7 cellular contexts compared by ENCODE assay signal in the genomic region with DNA sequence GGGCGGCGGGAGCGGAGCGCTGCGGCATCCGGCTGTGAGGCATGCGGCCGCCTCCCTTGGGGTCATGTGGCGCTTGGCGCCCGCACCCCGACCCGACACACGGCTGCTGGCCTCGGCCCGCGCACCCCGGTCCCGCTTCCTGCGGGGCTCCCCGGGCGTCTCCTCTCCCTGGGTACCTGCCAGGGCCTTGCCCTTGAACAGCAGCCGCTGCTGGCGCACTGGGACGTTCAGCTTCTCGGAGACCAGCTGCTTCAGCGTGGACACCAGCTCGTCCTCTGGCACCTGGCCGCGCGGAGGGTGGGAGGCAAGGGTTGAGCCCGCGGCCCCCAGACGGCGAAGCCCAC. TPM values are rescaled to one million over a fixed set of nuclear protein-coding genes. Genes with fewer than 3 reads are reported as not detected.
DNase-seq lines count a peak whose midpoint lies in the region; ATAC-seq, FAIRE-seq and TF ChIP-seq lines count a peak whose summit lies in the region.

No MANE protein-coding gene starts in this region.

- FAIRE-seq in frontal cortex (lab: Jason Lieb, UNC), result no peak

- H3K4me1 Mint-ChIP-seq in T-helper 17 cell, result peaks cover 17% of the 10 kb centered on the region

- intact Hi-C loops in vagina (cut with DNase I), result no loop called here

- TF ChIP-seq POLR2A in vagina (IDR thresholded peaks at IDR 0.05), result no peak

- H3K27ac ChIP-seq in effector memory CD4-positive, alpha-beta T cell (ENCODE audit: insufficient read depth, low read length, poor library complexity, severe bottlenecking), result peak overlapping the region; percentile 58
- H3K27ac ChIP-seq in muscle layer of duodenum (ENCODE audit: low read length) (no peak overlapping the region), vagina (peak overlapping the region; percentile 85)

- H3K36me3 Mint-ChIP-seq in T-helper 17 cell (ENCODE audit: low read depth), result peaks cover 2% of the 10 kb centered on the region

- H3K36me3 ChIP-seq in H7 (replicated peaks; ENCODE audit: control insufficient read depth, insufficient read depth, low read length) (peaks cover 2% of the 10 kb centered on the region; the same call in 1 of the 2 replicates), muscle layer of duodenum (ENCODE audit: control insufficient read depth in 1 of 2, insufficient read depth in 2 of 2, low read length in 2 of 2) (peaks cover 0 to 8% of the 10 kb centered on the region in 2 donors), vagina (peaks cover 0 to 4% of the 10 kb centered on the region in 2 donors)
- no peaks in the 10 kb centered on the region for H3K36me3 ChIP-seq in effector memory CD4-positive, alpha-beta T cell (ENCODE audit: control insufficient read depth, insufficient read depth, low read length)

- H3K27me3 ChIP-seq in H7 (ENCODE audit: control insufficient read depth, insufficient read depth, low read length), result no peaks in the 10 kb centered on the region
- no peaks in the 10 kb centered on the region for H3K27me3 ChIP-seq in effector memory CD4-positive, alpha-beta T cell (replicated peaks; ENCODE audit: control insufficient read depth, insufficient read depth, low read length, poor library complexity, severe bottlenecking)
- H3K27me3 ChIP-seq in muscle layer of duodenum (ENCODE audit: low read depth, low read length), result no peaks in the 10 kb centered on the region
- H3K27me3 ChIP-seq in vagina, result no peaks in the 10 kb centered on the region

- no peak for TF ChIP-seq CTCF in vagina (IDR thresholded peaks at IDR 0.05)

- no peaks in the 10 kb centered on the region for H3K9me3 ChIP-seq in T-helper 17 cell (ENCODE audit: control insufficient read depth, low read length, poor library complexity, severe bottlenecking)
- H3K9me3 ChIP-seq in effector memory CD4-positive, alpha-beta T cell (ENCODE audit: control insufficient read depth, low read length), result no peaks in the 10 kb centered on the region
- no peaks in the 10 kb centered on the region for H3K9me3 ChIP-seq in muscle layer of duodenum (ENCODE audit: control insufficient read depth in 1 of 2, low read length in 2 of 2)
- H3K9me3 ChIP-seq in vagina, result no peaks in the 10 kb centered on the region

- H3K27ac Mint-ChIP-seq in T-helper 17 cell, result no peak overlapping the region

- H3K4me3 ChIP-seq in H7 (ENCODE audit: insufficient read depth, low read depth, low read length), result peak overlapping the region; percentile 66
- peak overlapping the region; percentile 46 for H3K4me3 ChIP-seq in effector memory CD4-positive, alpha-beta T cell (ENCODE audit: insufficient read depth, low read depth, low read length, poor library complexity, severe bottlenecking)
- H3K4me3 ChIP-seq in muscle layer of duodenum (ENCODE audit: low read depth in 1 of 2, low read length in 2 of 2), result peak overlapping the region; percentile 21 to 62
- H3K4me3 ChIP-seq in vagina, result peak overlapping the region; percentile 52 to 67

- no peaks in the 10 kb centered on the region for H3K27me3 Mint-ChIP-seq in T-helper 17 cell

- H3K4me3 Mint-ChIP-seq in T-helper 17 cell, result peak overlapping the region; percentile 65

- ATAC-seq in T-helper 17 cell, result peak; percentile 7
- no peak for ATAC-seq in GM21447 (IDR thresholded peaks at IDR 0.05; ENCODE audit: unreplicated experiment)

- H3K4me1 ChIP-seq in effector memory CD4-positive, alpha-beta T cell (ENCODE audit: control insufficient read depth, insufficient read depth, low read length, poor library complexity, severe bottlenecking), result peaks cover 10% of the 10 kb centered on the region
- peaks cover 5 to 35% of the 10 kb centered on the region in 2 donors for H3K4me1 ChIP-seq in muscle layer of duodenum (ENCODE audit: control insufficient read depth in 1 of 2, insufficient read depth in 2 of 2, low read length in 2 of 2)
- peaks cover 29% of the 10 kb centered on the region for H3K4me1 ChIP-seq in vagina

- DNase-seq in H7 (peak; percentile 74), T-helper 17 cell (peak in 2 of 3 donors; percentile 20 to 21), vagina (ENCODE audit: extremely low spot score in 2 of 2) (no peak), frontal cortex (ENCODE audit: low spot score in 2 of 2) (no peak)
- peak; percentile 19 to 28 (median 21) for DNase-seq in effector memory CD4-positive, alpha-beta T cell

RNA-seq across cellular contexts. Expression of gene UBL4A, which starts 0.4 kb away (rescaled TPM):
- 64.8 and 84.0 TPM in 2 replicates for total RNA-seq in H7 (2014; rRNA removed; shearing (Covaris generic))
- 10 to 100 TPM; 15.2 to 30.6 TPM for total RNA-seq in T-helper 17 cell
- 30.2 TPM for total RNA-seq in vagina
- total RNA-seq in frontal cortex, result 39.1 TPM

RNA-seq across cellular contexts. Expression of gene SLC10A3, which starts 4.4 kb away (rescaled TPM):
- 17.0 and 18.4 TPM in 2 replicates for total RNA-seq in H7 (2014; rRNA removed; shearing (Covaris generic))
- total RNA-seq in T-helper 17 cell (10 to 100 TPM; 23.9 to 29.5 TPM), vagina (28.2 TPM), frontal cortex (2.4 TPM)

RNA-seq across cellular contexts. Expression of gene LAGE3, which starts 6.9 kb away (rescaled TPM):
- total RNA-seq in H7 (2014; rRNA removed; shearing (Covaris generic)), result 47.9 and 84.9 TPM in 2 replicates
- total RNA-seq in T-helper 17 cell (1 to 10 TPM; 9.1 to 9.5 TPM), vagina (27.7 TPM), frontal cortex (13.5 TPM)

RNA-seq across cellular contexts. Expression of gene PLXNA3, which starts 27.9 kb away (rescaled TPM):
- 2.3 and 4.5 TPM in 2 replicates for total RNA-seq in H7 (2014; rRNA removed; shearing (Covaris generic))
- total RNA-seq in T-helper 17 cell (10 to 100 TPM; 66.3 to 78.6 TPM), vagina (20.1 TPM), frontal cortex (14.7 TPM)

RNA-seq across cellular contexts. Expression of gene FAM3A, which starts 30.0 kb away (rescaled TPM):
- total RNA-seq in H7 (2014; rRNA removed; shearing (Covaris generic)), result 31.6 and 42.5 TPM in 2 replicates
- 10 to 100 TPM; 32.5 to 34.0 TPM for total RNA-seq in T-helper 17 cell
- total RNA-seq in vagina, result 59.9 TPM
- total RNA-seq in frontal cortex, result 9.8 TPM

Comparison
In these comparisons a context has a peak if more than half of its experiments do, and no peak if none do; other contexts are left out.
1. DNase-seq: peak in H7 (single experiment), T-helper 17 cell (2 of 3) and effector memory CD4-positive, alpha-beta T cell (3 of 3); none in vagina (0 of 2) and frontal cortex (0 of 2).
2. Peak in every context shown above with its lines, with median percentiles within 50 percentile points of each other: H3K4me3 ChIP-seq.